Comparison of ENCODE assay signal across 24 cellular contexts in the genomic region with DNA sequence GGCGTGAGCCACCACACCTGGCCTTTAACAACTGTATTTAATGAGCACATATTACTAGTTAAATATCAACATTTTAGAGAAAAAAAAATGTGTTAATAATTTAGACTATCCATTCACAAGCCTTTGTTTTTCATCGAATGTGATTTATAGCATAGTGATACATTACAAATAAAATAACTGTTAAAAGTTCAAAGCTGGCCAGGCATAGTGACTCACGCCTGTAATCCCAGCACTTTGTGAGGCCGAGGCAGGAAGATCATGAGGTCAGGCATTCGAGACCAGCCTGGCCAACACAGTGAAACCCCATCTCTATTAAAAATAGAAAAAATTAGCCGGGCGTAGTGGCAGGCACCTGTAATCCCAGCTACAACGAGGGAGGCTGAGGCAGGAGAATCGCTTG.
"Had no signal": no experiment of that assay in that cellular context is flagged by ENCODE, and none has a peak within 500 bp of the region (broad histone marks: within the 10 kb centered on the region; RNA-seq: fewer than 3 reads in every experiment).

No MANE protein-coding gene starts in this region.

- H3K27me3 ChIP-seq: neutrophil, ovary, upper lobe of left lung had no signal

- ATAC-seq: left colon; sciatic nerve; stimulated activated effector memory CD8-positive, alpha-beta T cell treated with anti-CD3 and anti-CD28 coated beads, Interleukin-12 subunit alpha, Interleukin-12 subunit beta, amount 100 ng/mL, for 72 hours; stimulated activated naive CD8-positive, alpha-beta T cell treated with anti-CD3 and anti-CD28 coated beads, Interleukin-15, amount 100 ng/mL, for 72 hours; T-cell had no signal

- DNase-seq: activated CD4-positive, alpha-beta T cell treated with anti-CD3 and anti-CD28 coated beads for 48 hours; activated CD4-positive, alpha-beta T cell treated with anti-CD3 and anti-CD28 coated beads, Interleukin-2, amount 50 U/mL, for 48 hours; activated CD8-positive, alpha-beta memory T cell treated with anti-CD3 and anti-CD28 coated beads for 24 hours; activated effector memory CD4-positive, alpha-beta T cell treated with Interleukin-2 at 50 U/mL for 16 hours; activated naive CD4-positive, alpha-beta T cell treated with Interleukin-2 at 50 U/mL for 16 hours; central memory CD4-positive, alpha-beta T cell; effector CD8-positive, alpha-beta T cell; head of caudate nucleus; hippocampal formation; kidney; left colon; naive B cell; nephron progenitor cell; ovary; stimulated activated CD4-positive, alpha-beta T cell treated with anti-CD3 and anti-CD28 coated beads, Interleukin-4, amount 100 ng/mL, for 24 hours; stimulated activated naive CD8-positive, alpha-beta T cell treated with anti-CD3 and anti-CD28 coated beads, Interleukin-15, amount 100 ng/mL, for 72 hours; substantia nigra; T-cell; upper lobe of left lung had no signal

- H3K9me3 ChIP-seq: neutrophil, ovary, upper lobe of left lung had no signal

- H3K4me3 ChIP-seq: ovary, skin epidermis, upper lobe of left lung had no signal

- H3K27ac ChIP-seq: neutrophil, ovary, skin epidermis, upper lobe of left lung, VCaP had no signal

- H3K36me3 ChIP-seq: neutrophil, ovary, upper lobe of left lung had no signal
